ENCODE assay signal across 13 cellular contexts in genomic region chr1:225481738-225482137, GRCh38. TPM values are rescaled to one million over a fixed set of nuclear protein-coding genes. Genes with fewer than 3 reads are reported as not detected.
A peak's percentile ranks its signal among the peaks of the same experiment; 100 is the strongest.
DNase-seq lines count a peak whose midpoint lies in the region; ATAC-seq and TF ChIP-seq lines count a peak whose summit lies in the region.
"Had no signal": no experiment of that assay in that cellular context is flagged by ENCODE, and none has a peak within 500 bp of the region (broad histone marks: within the 10 kb centered on the region; RNA-seq: fewer than 3 reads in every experiment).

No MANE protein-coding gene starts in this region.

- H3K4me3 ChIP-seq in BLaER1: no peak overlapping the region
- no peak overlapping the region for H3K4me3 ChIP-seq in Karpas-422 (ENCODE audit: low read length)
- H3K4me3 ChIP-seq in naive thymus-derived CD4-positive, alpha-beta T cell (ENCODE audit: low read length): no peak overlapping the region
- no peak overlapping the region for H3K4me3 ChIP-seq in brain microvascular endothelial cell (ENCODE audit: low read depth, low read length)
- H3K4me3 ChIP-seq: MG63 had no signal

- no peak overlapping the region for H2AFZ ChIP-seq in Karpas-422 (ENCODE audit: low read length)

- no peaks in the 10 kb centered on the region for H3K9me3 Mint-ChIP-seq in naive thymus-derived CD4-positive, alpha-beta T cell
- H3K9me3 Mint-ChIP-seq: activated naive CD4-positive, alpha-beta T cell treated with anti-CD3 and anti-CD28 coated beads, Interleukin-2, amount 10 ng/mL, durations not matched to agents 7 days and 5 days; T-helper 2 cell treated with Interferon-gamma antibody and Interleukin-4, amounts not matched to agents 5 μg/mL and 100 μg/mL, for 36 hours had no signal

- POLR2A ChIA-PET in naive thymus-derived CD4-positive, alpha-beta T cell (lab: Charles Lee): interaction anchor here (2.1 kb wide), 1 partner anchor 12 kb away, joined by 7 read pairs; no protein-coding TSS in a partner anchor

- no peaks in the 10 kb centered on the region for H3K36me3 Mint-ChIP-seq in naive thymus-derived CD4-positive, alpha-beta T cell

- H3K36me3 ChIP-seq in BLaER1 (no peaks in the 10 kb centered on the region), Karpas-422 (ENCODE audit: insufficient read depth, low read length) (no peaks in the 10 kb centered on the region), brain microvascular endothelial cell (replicated peaks) (no peaks in the 10 kb centered on the region)
- H3K36me3 ChIP-seq in naive thymus-derived CD4-positive, alpha-beta T cell (ENCODE audit: control insufficient read depth in 2 of 3, insufficient read depth in 3 of 3, low read length in 3 of 3): no peaks in the 10 kb centered on the region

- H3K79me2 ChIP-seq in Karpas-422 (ENCODE audit: low read length): no peaks in the 10 kb centered on the region

- ATAC-seq in naive thymus-derived CD4-positive, alpha-beta T cell: no peak
- ATAC-seq: activated CD4-positive, alpha-beta T cell treated with anti-CD3 and anti-CD28 coated beads for 36 hours; Right ventricle myocardium inferior had no signal

- no peaks in the 10 kb centered on the region for H3K9me2 ChIP-seq in Karpas-422 (replicated peaks; ENCODE audit: insufficient read depth, low read length)

- no peaks in the 10 kb centered on the region for H3K27me3 ChIP-seq in BLaER1
- no peaks in the 10 kb centered on the region for H3K27me3 ChIP-seq in Karpas-422 (ENCODE audit: low read length)
- H3K27me3 ChIP-seq in naive thymus-derived CD4-positive, alpha-beta T cell (ENCODE audit: control insufficient read depth in 2 of 2, insufficient read depth in 2 of 2, low read length in 2 of 2): no peaks in the 10 kb centered on the region
- no peaks in the 10 kb centered on the region for H3K27me3 ChIP-seq in brain microvascular endothelial cell (replicated peaks)
- H3K27me3 ChIP-seq: MG63 had no signal

- H3K27me3 Mint-ChIP-seq in naive thymus-derived CD4-positive, alpha-beta T cell: peaks cover 0 to 12% (median 0%) of the 10 kb centered on the region in 5 donors
- H3K27me3 Mint-ChIP-seq: activated CD4-positive, alpha-beta T cell treated with anti-CD3 and anti-CD28 coated beads for 36 hours had no signal

- H3K4me2 ChIP-seq in BLaER1 (peak overlapping the region; percentile 75), Karpas-422 (ENCODE audit: low read depth, low read length, poor library complexity, severe bottlenecking) (peak overlapping the region; percentile 43)

- in situ Hi-C loops in brain microvascular endothelial cell (cut with HindIII; ENCODE audit: low pct_ligation_motif_present, low sequenced_read_pairs): no loop called here

- intact Hi-C loops in naive thymus-derived CD4-positive, alpha-beta T cell (cut with micrococcal nuclease): no loop called here

- H3K4me1 ChIP-seq in BLaER1 (peaks cover 85% of the 10 kb centered on the region), Karpas-422 (ENCODE audit: low read length) (peaks cover 38% of the 10 kb centered on the region)
- H3K4me1 ChIP-seq in naive thymus-derived CD4-positive, alpha-beta T cell (ENCODE audit: control insufficient read depth in 2 of 2, insufficient read depth in 2 of 2, low read length in 2 of 2): peaks cover 7 to 11% of the 10 kb centered on the region in 2 donors

- H3K27ac ChIP-seq in BLaER1: no peak overlapping the region
- H3K27ac ChIP-seq in Karpas-422 (ENCODE audit: low read length): no peak overlapping the region
- no peak overlapping the region for H3K27ac ChIP-seq in naive thymus-derived CD4-positive, alpha-beta T cell (ENCODE audit: low read depth, low read length)
- H3K27ac ChIP-seq in brain microvascular endothelial cell: no peak overlapping the region

- no peak for TF ChIP-seq CTCF in brain microvascular endothelial cell (IDR thresholded peaks at IDR 0.05; ENCODE audit: low read depth, low read length, missing control alignments)

- peaks cover 16 to 26% (median 17%) of the 10 kb centered on the region in 7 donors for H3K4me1 Mint-ChIP-seq in naive thymus-derived CD4-positive, alpha-beta T cell

- no peaks in the 10 kb centered on the region for H3K9me3 ChIP-seq in BLaER1
- H3K9me3 ChIP-seq in Karpas-422 (ENCODE audit: low read length): no peaks in the 10 kb centered on the region
- no peaks in the 10 kb centered on the region for H3K9me3 ChIP-seq in naive thymus-derived CD4-positive, alpha-beta T cell (ENCODE audit: control insufficient read depth in 2 of 3, low read length in 3 of 3)
- H3K9me3 ChIP-seq: MG63 had no signal

- peak overlapping the region in 2 of 9 donors; percentile 31 to 39 for H3K27ac Mint-ChIP-seq in naive thymus-derived CD4-positive, alpha-beta T cell
- H3K27ac Mint-ChIP-seq: activated CD4-positive, alpha-beta T cell treated with anti-CD3 and anti-CD28 coated beads for 36 hours; activated naive CD4-positive, alpha-beta T cell treated with anti-CD3 and anti-CD28 coated beads, Interleukin-2, amount 10 ng/mL, durations not matched to agents 7 days and 5 days; T-helper 2 cell treated with Interferon-gamma antibody and Interleukin-4, amounts not matched to agents 5 μg/mL and 100 μg/mL, for 36 hours had no signal

- H4K20me1 ChIP-seq in BLaER1 (peaks cover 11% of the 10 kb centered on the region), Karpas-422 (ENCODE audit: insufficient read depth, low read depth, low read length) (no peaks in the 10 kb centered on the region)

- DNase-seq in Karpas-422 (no peak), NCI-H2196 treated with DMSO at 0.1 percent for 48 hours (lab: John Stamatoyannopoulos, UW; ENCODE audit: unreplicated experiment) (peak; percentile 55), islet precursor cell (peak; percentile 56), RKO (ENCODE audit: low spot score) (no peak), midbrain (lab: John Stamatoyannopoulos, UW) (no peak), brain microvascular endothelial cell (no peak)
- DNase-seq in naive thymus-derived CD4-positive, alpha-beta T cell: no peak
- DNase-seq: activated CD4-positive, alpha-beta T cell treated with anti-CD3 and anti-CD28 coated beads for 36 hours; activated naive CD4-positive, alpha-beta T cell treated with anti-CD3 and anti-CD28 coated beads, Interleukin-2, amount 10 ng/mL, durations not matched to agents 7 days and 5 days; MG63 had no signal

- H3K9ac ChIP-seq in BLaER1 (no peak overlapping the region), Karpas-422 (ENCODE audit: low read length) (no peak overlapping the region)

- CTCF ChIA-PET in naive thymus-derived CD4-positive, alpha-beta T cell (lab: Charles Lee): interaction anchor here (0.7 to 1.2 kb wide), 2 partner anchors 8 to 21 kb away, joined by 4 to 5 read pairs; no protein-coding TSS in a partner anchor

- H3K4me3 Mint-ChIP-seq in naive thymus-derived CD4-positive, alpha-beta T cell: no peak overlapping the region
- H3K4me3 Mint-ChIP-seq: activated CD4-positive, alpha-beta T cell treated with anti-CD3 and anti-CD28 coated beads for 36 hours; activated naive CD4-positive, alpha-beta T cell treated with anti-CD3 and anti-CD28 coated beads, Interleukin-2, amount 10 ng/mL, durations not matched to agents 7 days and 5 days; T-helper 2 cell treated with Interferon-gamma antibody and Interleukin-4, amounts not matched to agents 5 μg/mL and 100 μg/mL, for 36 hours had no signal

RNA-seq across cellular contexts. Expression of gene LBR, which starts 53.9 kb away (rescaled TPM):
- 66.0 and 157 TPM in 2 replicates for total RNA-seq in Karpas-422 (2014; rRNA removed; shearing (Covaris generic); ENCODE audit: low replicate concordance)
- total RNA-seq in naive thymus-derived CD4-positive, alpha-beta T cell: 100 to 1,000 TPM; 104 to 220 (median 132) TPM
- polyA plus RNA-seq in naive thymus-derived CD4-positive, alpha-beta T cell: 100 to 1,000 TPM; 115 to 117 TPM

Comparison
In these comparisons a context has a peak if more than half of its experiments do, and no peak if none do; other contexts are left out.
1. DNase-seq: peak in NCI-H2196 treated with DMSO at 0.1 percent for 48 hours (single experiment) and islet precursor cell (single experiment); none in Karpas-422 (single experiment), RKO (single experiment), naive thymus-derived CD4-positive, alpha-beta T cell (0 of 9), midbrain (single experiment) and brain microvascular endothelial cell (single experiment).